In the genomic region with DNA sequence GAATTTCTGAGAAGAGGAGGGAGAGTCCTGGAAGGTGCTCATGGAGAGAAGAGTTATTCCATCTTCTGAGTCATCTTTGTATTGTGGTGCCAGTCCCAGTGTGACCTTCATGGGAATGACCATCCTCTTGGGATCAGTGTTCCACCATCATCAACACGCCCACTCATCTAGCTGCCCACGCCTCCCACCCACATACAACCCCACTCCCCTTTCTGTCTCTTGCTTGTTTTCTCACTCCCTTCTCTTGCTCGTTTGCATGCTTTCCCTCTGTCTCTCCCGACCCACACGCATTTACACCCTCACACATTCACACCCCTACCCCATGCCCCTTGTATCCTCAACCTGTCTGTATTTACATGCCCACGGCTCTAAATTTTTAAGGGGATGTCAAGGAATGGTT, we compare ENCODE assay signal across 18 cellular contexts.
DNase-seq lines count a peak whose midpoint lies in the region; ATAC-seq, FAIRE-seq and TF ChIP-seq lines count a peak whose summit lies in the region.
"Had no signal": no experiment of that assay in that cellular context is flagged by ENCODE, and none has a peak within 500 bp of the region (broad histone marks: within the 10 kb centered on the region; RNA-seq: fewer than 3 reads in every experiment).

No MANE protein-coding gene starts in this region.

- peaks cover 11 to 43% (median 24%) of the 10 kb centered on the region in 3 donors for H3K36me3 Mint-ChIP-seq in immature natural killer cell

- ATAC-seq in Right ventricle myocardium superior (ENCODE audit: poor library complexity) = no peak
- ATAC-seq in GM21367 (IDR thresholded peaks at IDR 0.05; ENCODE audit: unreplicated experiment) = no peak
- ATAC-seq: A549 had no signal

- no peak for TF ChIP-seq CTCF in left ventricle myocardium inferior (IDR thresholded peaks at IDR 0.05; ENCODE audit: borderline replicate concordance)
- no peak for TF ChIP-seq CTCF in HEK293 (tag by site-specific recombination; IDR thresholded peaks at IDR 0.05)

- H3K36me3 ChIP-seq in left ventricle myocardium inferior = peaks cover 12% of the 10 kb centered on the region
- no peaks in the 10 kb centered on the region for H3K36me3 ChIP-seq in HEK293 (ENCODE audit: control insufficient read depth in 2 of 2, insufficient read depth in 1 of 2, low read length in 2 of 2)
- peaks cover 0 to 9% (median 0%) of the 10 kb centered on the region in 5 donors for H3K36me3 ChIP-seq in subcutaneous abdominal adipose tissue (ENCODE audit: control insufficient read depth in 5 of 5, insufficient read depth in 5 of 5, low read length in 5 of 5)
- H3K36me3 ChIP-seq in small intestine (ENCODE audit: control insufficient read depth in 2 of 2, insufficient read depth in 2 of 2, low read length in 2 of 2) = peaks cover 0 to 2% of the 10 kb centered on the region in 2 donors

- peaks cover 98 to 100% of the 10 kb centered on the region in 2 donors for H3K4me1 Mint-ChIP-seq in immature natural killer cell

- no peak for DNase-seq in left ventricle myocardium inferior
- no peak for DNase-seq in Right ventricle myocardium superior
- DNase-seq in immature natural killer cell = no peak
- no peak for DNase-seq in small intestine
- DNase-seq in T-helper 9 cell = no peak
- DNase-seq: DMS79, HFFc6, NCI-H1436, NCI-H1930, NCI-H226, NCI-H524, NCI-H82, SIG-M5 had no signal

- H3K4me3 Mint-ChIP-seq in immature natural killer cell = peak overlapping the region; percentile 60 to 83 (median 79)
- H3K4me3 Mint-ChIP-seq: HFFc6 had no signal

- H3K27me3 ChIP-seq in left ventricle myocardium inferior (ENCODE audit: low read depth) (no peaks in the 10 kb centered on the region), subcutaneous abdominal adipose tissue (ENCODE audit: control insufficient read depth in 5 of 5, insufficient read depth in 4 of 5, low read length in 5 of 5) (no peaks in the 10 kb centered on the region), small intestine (ENCODE audit: control insufficient read depth in 2 of 2, insufficient read depth in 2 of 2, low read length in 2 of 2) (no peaks in the 10 kb centered on the region)

- FAIRE-seq in small intestine (lab: Jason Lieb, UNC) = no peak
- FAIRE-seq: A549 had no signal

- H3K27me3 Mint-ChIP-seq in immature natural killer cell (ENCODE audit: low read depth in 3 of 3) = peaks cover 3 to 9% (median 5%) of the 10 kb centered on the region in 3 donors

- POLR2A ChIA-PET in HEK293 (lab: Yijun Ruan, JAX) = no interaction called here

- intact Hi-C loops in left ventricle myocardium inferior (cut with micrococcal nuclease) = no loop called here
- intact Hi-C loops in Right ventricle myocardium superior (cut with DNase I) = no loop called here

- peak overlapping the region; percentile 96 to 99 (median 99) for H3K27ac Mint-ChIP-seq in immature natural killer cell
- H3K27ac Mint-ChIP-seq: HFFc6 had no signal

- H3K4me3 ChIP-seq in left ventricle myocardium inferior = no peak overlapping the region
- H3K4me3 ChIP-seq in HEK293 (ENCODE audit: low read depth, low read length) = no peak overlapping the region
- no peak overlapping the region for H3K4me3 ChIP-seq in subcutaneous abdominal adipose tissue (ENCODE audit: low read depth in 1 of 5, low read length in 5 of 5)
- H3K4me3 ChIP-seq in small intestine (ENCODE audit: low read depth in 1 of 2, low read length in 2 of 2) = no peak overlapping the region
- H3K4me3 ChIP-seq: A549 had no signal

- H3K9me3 ChIP-seq in left ventricle myocardium inferior (replicated peaks) (no peaks in the 10 kb centered on the region), HEK293 (ENCODE audit: control insufficient read depth, insufficient read depth, low read depth, low read length) (no peaks in the 10 kb centered on the region), subcutaneous abdominal adipose tissue (ENCODE audit: control insufficient read depth in 5 of 5, low read length in 5 of 5) (no peaks in the 10 kb centered on the region), small intestine (ENCODE audit: control insufficient read depth, low read depth) (no peaks in the 10 kb centered on the region)
- H3K9me3 ChIP-seq: A549 had no signal

- H3K9me3 Mint-ChIP-seq in immature natural killer cell = no peaks in the 10 kb centered on the region
- H3K9me3 Mint-ChIP-seq: HFFc6 had no signal

- CTCF ChIA-PET in HEK293 (lab: Yijun Ruan, JAX) = no interaction called here

- H3K27ac ChIP-seq in left ventricle myocardium inferior (replicated peaks) (peak overlapping the region; percentile 84), HEK293 (ENCODE audit: extremely low read depth, low read depth, low read length) (no peak overlapping the region), subcutaneous abdominal adipose tissue (ENCODE audit: low read depth, low read length) (peak overlapping the region; percentile 76), small intestine (ENCODE audit: low read depth in 1 of 2, low read length in 1 of 2) (no peak overlapping the region)
- H3K27ac ChIP-seq: A549, KMS-11 had no signal

- H3K9ac ChIP-seq in subcutaneous abdominal adipose tissue (ENCODE audit: low read length in 5 of 5) = no peak overlapping the region
- H3K9ac ChIP-seq: KMS-11 had no signal

- 93 to 94% (median 93%) methylated on average over 6 of the region's 6 CpGs for WGBS in small intestine, 3 donors

- peaks cover 97% of the 10 kb centered on the region for H3K4me1 ChIP-seq in left ventricle myocardium inferior
- H3K4me1 ChIP-seq in HEK293 (ENCODE audit: control insufficient read depth, insufficient read depth, low read length) = peaks cover 12% of the 10 kb centered on the region
- H3K4me1 ChIP-seq in subcutaneous abdominal adipose tissue (ENCODE audit: control insufficient read depth in 5 of 5, insufficient read depth in 5 of 5, low read length in 5 of 5) = peaks cover 12 to 78% (median 40%) of the 10 kb centered on the region in 5 donors
- peaks cover 0 to 6% of the 10 kb centered on the region in 2 donors for H3K4me1 ChIP-seq in small intestine (ENCODE audit: control insufficient read depth in 2 of 2, insufficient read depth in 1 of 2, low read depth in 1 of 2, low read length in 1 of 2)

TF ChIP-seq in HEK293, 187 proteins besides CTCF, POLR2A, EP300 and RAD21:
- TF ChIP-seq, protein P1, sequence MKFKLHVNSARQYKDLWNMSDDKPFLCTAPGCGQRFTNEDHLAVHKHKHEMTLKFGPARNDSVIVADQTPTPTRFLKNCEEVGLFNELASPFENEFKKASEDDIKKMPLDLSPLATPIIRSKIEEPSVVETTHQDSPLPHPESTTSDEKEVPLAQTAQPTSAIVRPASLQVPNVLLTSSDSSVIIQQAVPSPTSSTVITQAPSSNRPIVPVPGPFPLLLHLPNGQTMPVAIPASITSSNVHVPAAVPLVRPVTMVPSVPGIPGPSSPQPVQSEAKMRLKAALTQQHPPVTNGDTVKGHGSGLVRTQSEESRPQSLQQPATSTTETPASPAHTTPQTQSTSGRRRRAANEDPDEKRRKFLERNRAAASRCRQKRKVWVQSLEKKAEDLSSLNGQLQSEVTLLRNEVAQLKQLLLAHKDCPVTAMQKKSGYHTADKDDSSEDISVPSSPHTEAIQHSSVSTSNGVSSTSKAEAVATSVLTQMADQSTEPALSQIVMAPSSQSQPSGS (tag by site-specific recombination; IDR thresholded peaks at IDR 0.05; ENCODE audit: low read depth) = no peak
- TF ChIP-seq EGR2 (tag by site-specific recombination; IDR thresholded peaks at IDR 0.05; ENCODE audit: low read depth) = peak; percentile 99
- no peak for TF ChIP-seq ZBTB17 (tag by site-specific recombination; IDR thresholded peaks at IDR 0.05)
- peak; percentile 99 for TF ChIP-seq ZFHX2 (tag by site-specific recombination; conservative IDR thresholded peaks at IDR 0.05)

Comparison
In these comparisons a context has a peak if more than half of its experiments do, and no peak if none do; other contexts are left out.
1. H3K27ac ChIP-seq: peak in left ventricle myocardium inferior (single experiment) and subcutaneous abdominal adipose tissue (single experiment); none in HEK293 (single experiment) and small intestine (0 of 2).